19 cellular contexts compared by ENCODE assay signal in the genomic region with DNA sequence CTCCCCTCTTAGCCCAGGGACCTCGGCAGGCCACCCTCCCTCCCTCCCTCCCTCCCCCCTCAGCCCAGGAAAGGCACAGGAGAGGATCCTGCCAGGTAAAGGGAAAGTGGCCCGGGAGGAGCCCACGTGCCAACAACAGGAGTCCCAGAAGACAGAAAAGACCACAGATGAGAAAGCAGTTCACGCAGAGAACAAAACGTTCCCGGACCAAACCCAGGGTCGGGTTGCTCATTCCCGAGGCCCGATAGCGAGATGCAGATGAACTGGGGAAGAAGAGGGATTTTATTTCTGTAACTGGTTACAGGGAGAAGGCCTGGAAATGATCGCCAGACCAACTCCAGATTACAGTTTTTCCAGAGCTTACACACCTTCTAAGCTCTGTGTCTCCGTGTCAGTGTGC. TPM values are rescaled to one million over a fixed set of nuclear protein-coding genes. Genes with fewer than 3 reads are reported as not detected.
DNase-seq lines count a peak whose midpoint lies in the region; ATAC-seq and TF ChIP-seq lines count a peak whose summit lies in the region.
"Had no signal": no experiment of that assay in that cellular context is flagged by ENCODE, and none has a peak within 500 bp of the region (broad histone marks: within the 10 kb centered on the region; RNA-seq: fewer than 3 reads in every experiment).

No MANE protein-coding gene starts in this region.

- no peak for ATAC-seq in left cardiac atrium
- ATAC-seq in Right ventricle myocardium inferior, result no peak
- no peak for ATAC-seq in upper lobe of right lung
- ATAC-seq in HG02571 (IDR thresholded peaks at IDR 0.05; ENCODE audit: unreplicated experiment), result no peak
- no peak for ATAC-seq in HG02610 (IDR thresholded peaks at IDR 0.05; ENCODE audit: unreplicated experiment)
- ATAC-seq: activated CD8-positive, alpha-beta memory T cell treated with anti-CD3 and anti-CD28 coated beads, Interleukin-2, amount 10 ng/mL, durations not matched to agents 7 days and 5 days; body of pancreas had no signal

- H3K4me3 Mint-ChIP-seq in endothelial cell (ENCODE audit: unreplicated experiment), result peak overlapping the region; percentile 31
- H3K4me3 Mint-ChIP-seq: activated CD8-positive, alpha-beta memory T cell treated with anti-CD3 and anti-CD28 coated beads, Interleukin-2, amount 10 ng/mL, durations not matched to agents 7 days and 5 days; activated naive CD4-positive, alpha-beta T cell treated with anti-CD3 and anti-CD28 coated beads for 36 hours had no signal

- no peaks in the 10 kb centered on the region for H3K36me3 Mint-ChIP-seq in endothelial cell (ENCODE audit: low read depth, unreplicated experiment)
- H3K36me3 Mint-ChIP-seq: activated CD8-positive, alpha-beta memory T cell treated with anti-CD3 and anti-CD28 coated beads, Interleukin-2, amount 10 ng/mL, durations not matched to agents 7 days and 5 days; immature natural killer cell had no signal

- H3K4me3 ChIP-seq in upper lobe of right lung, result no peak overlapping the region
- H3K4me3 ChIP-seq: body of pancreas had no signal

- H3K9me3 ChIP-seq in upper lobe of right lung, result no peaks in the 10 kb centered on the region
- H3K9me3 ChIP-seq: body of pancreas had no signal

- peaks cover 5% of the 10 kb centered on the region for H3K4me1 Mint-ChIP-seq in endothelial cell (ENCODE audit: unreplicated experiment)

- no peaks in the 10 kb centered on the region for H3K9me3 Mint-ChIP-seq in endothelial cell (ENCODE audit: unreplicated experiment)
- H3K9me3 Mint-ChIP-seq: activated naive CD4-positive, alpha-beta T cell treated with anti-CD3 and anti-CD28 coated beads for 36 hours; immature natural killer cell had no signal

- H3K4me1 ChIP-seq in upper lobe of right lung, result peaks cover 6% of the 10 kb centered on the region

- no peaks in the 10 kb centered on the region for H3K36me3 ChIP-seq in upper lobe of right lung

- H3K27ac Mint-ChIP-seq in endothelial cell (ENCODE audit: unreplicated experiment), result peak overlapping the region; percentile 13
- H3K27ac Mint-ChIP-seq: activated CD8-positive, alpha-beta memory T cell treated with anti-CD3 and anti-CD28 coated beads, Interleukin-2, amount 10 ng/mL, durations not matched to agents 7 days and 5 days; activated naive CD4-positive, alpha-beta T cell treated with anti-CD3 and anti-CD28 coated beads for 36 hours had no signal

- H3K27me3 ChIP-seq in upper lobe of right lung, result peaks cover 19% of the 10 kb centered on the region

- intact Hi-C loops in left cardiac atrium (cut with DNase I), result no loop called here
- intact Hi-C loops in Right ventricle myocardium inferior (cut with DNase I), result no loop called here
- intact Hi-C loops in upper lobe of right lung (cut with DNase I), result no loop called here

- H3K27me3 Mint-ChIP-seq in endothelial cell (ENCODE audit: unreplicated experiment), result peaks cover 10% of the 10 kb centered on the region

- DNase-seq in left cardiac atrium (peak; percentile 13), Right ventricle myocardium inferior (ENCODE audit: missing footprints) (no peak), endothelial cell (ENCODE audit: low spot score) (peak; percentile 2), myocyte (ENCODE audit: low read depth) (peak; percentile 13), upper lobe of right lung (peak; percentile 43), NCI-H1436 (lab: John Stamatoyannopoulos, UW) (no peak)
- DNase-seq: ACHN; activated CD8-positive, alpha-beta memory T cell treated with anti-CD3 and anti-CD28 coated beads, Interleukin-2, amount 10 ng/mL, durations not matched to agents 7 days and 5 days; activated naive CD4-positive, alpha-beta T cell treated with anti-CD3 and anti-CD28 coated beads for 36 hours; body of pancreas; effector CD4-positive, alpha-beta T cell; foreskin fibroblast; immature natural killer cell; NCI-H345; stimulated activated CD4-positive, alpha-beta T cell treated with anti-CD3 and anti-CD28 coated beads, Interleukin-4, amount 100 ng/mL, for 4 hours had no signal

- H3K27ac ChIP-seq in upper lobe of right lung, result no peak overlapping the region
- H3K27ac ChIP-seq: body of pancreas, KMS-11 had no signal

- TF ChIP-seq CTCF in endothelial cell (IDR thresholded peaks at IDR 0.05; ENCODE audit: unreplicated experiment) (no peak), upper lobe of right lung (IDR thresholded peaks at IDR 0.05) (no peak)

RNA-seq across cellular contexts. Expression of gene NEU4, which starts 0.9 kb away (rescaled TPM):
- total RNA-seq in left cardiac atrium (under 1 TPM; 0.16 to 0.38 TPM), Right ventricle myocardium inferior (0.30 TPM), endothelial cell (ENCODE audit: unreplicated experiment) (0.33 TPM), myocyte (3.2 and 30.5 TPM in 2 replicates), upper lobe of right lung (0.23 TPM)
- 0.68 TPM for polyA plus RNA-seq in myocyte (2012)
- total RNA-seq: activated naive CD4-positive, alpha-beta T cell treated with anti-CD3 and anti-CD28 coated beads for 36 hours; body of pancreas; H4 had no signal
- polyA plus RNA-seq: immature natural killer cell had no signal

RNA-seq across cellular contexts. Expression of gene GAL3ST2, which starts 31.4 kb away (rescaled TPM):
- total RNA-seq in left cardiac atrium (under 1 TPM in 1 of 2 donors, not detected in 1; 0.44 TPM), Right ventricle myocardium inferior (not detected), endothelial cell (ENCODE audit: unreplicated experiment) (not detected), myocyte (0.47 TPM in 1 of 2 replicates, not detected in the other), upper lobe of right lung (not detected)
- 0.19 TPM for polyA plus RNA-seq in myocyte (2012)
- total RNA-seq: activated naive CD4-positive, alpha-beta T cell treated with anti-CD3 and anti-CD28 coated beads for 36 hours; body of pancreas; H4 had no signal
- polyA plus RNA-seq: immature natural killer cell had no signal

RNA-seq across cellular contexts. Expression of gene PDCD1, which starts 50.6 kb away (rescaled TPM):
- total RNA-seq in left cardiac atrium, result 1 to 10 TPM; 1.2 to 1.5 TPM
- total RNA-seq in Right ventricle myocardium inferior, result 1.2 TPM
- not detected for total RNA-seq in endothelial cell (ENCODE audit: unreplicated experiment)
- total RNA-seq in myocyte, result 0.16 TPM in 1 of 2 replicates, not detected in the other
- polyA plus RNA-seq in myocyte (2012), result not detected
- 1.8 TPM for total RNA-seq in upper lobe of right lung
- total RNA-seq: H4 had no signal

Comparison
In these comparisons a context has a peak if more than half of its experiments do, and no peak if none do; other contexts are left out.
1. DNase-seq: peak in left cardiac atrium (single experiment), endothelial cell (single experiment), myocyte (single experiment) and upper lobe of right lung (single experiment); none in Right ventricle myocardium inferior (single experiment) and NCI-H1436 (single experiment).